In genomic region chr14:63443361-63443760, GRCh38 we compare ENCODE assay signal across 23 cellular contexts.
DNase-seq lines count a peak whose midpoint lies in the region; ATAC-seq, FAIRE-seq and TF ChIP-seq lines count a peak whose summit lies in the region.
"Had no signal": no experiment of that assay in that cellular context is flagged by ENCODE, and none has a peak within 500 bp of the region (broad histone marks: within the 10 kb centered on the region; RNA-seq: fewer than 3 reads in every experiment).

No MANE protein-coding gene starts in this region.

- no peak for TF ChIP-seq RAD21 in HepG2 (CRISPR knock-in tag; IDR thresholded peaks at IDR 0.05)

- H3K4me3 ChIP-seq in HepG2 (replicated peaks in 1 of 3; ENCODE audit: insufficient read depth in 1 of 3, low read depth in 2 of 3, low read length in 3 of 3) (no peak overlapping the region), right lobe of liver (no peak overlapping the region), mesendoderm (ENCODE audit: low read length) (no peak overlapping the region)
- H3K4me3 ChIP-seq: BLaER1, GM12878, K562 had no signal

- H2BK120ac ChIP-seq in mesendoderm (ENCODE audit: low read depth, low read length): no peak overlapping the region

- intact Hi-C loops in HepG2 (cut with micrococcal nuclease; ENCODE audit: unreplicated experiment) (no loop called here), right lobe of liver (cut with DNase I) (no loop called here)

- H3K9ac ChIP-seq in HepG2 (ENCODE audit: insufficient read depth, low read depth, low read length): no peak overlapping the region
- no peak overlapping the region for H3K9ac ChIP-seq in mesendoderm (ENCODE audit: low read length)
- H3K9ac ChIP-seq: BLaER1 had no signal

- POLR2A ChIA-PET in HepG2 (lab: Yijun Ruan, JAX): no interaction called here
- POLR2A ChIA-PET in WTC11 (lab: Charles Lee): no interaction called here
- POLR2A ChIA-PET in T-cell (lab: Charles Lee): no interaction called here

- ATAC-seq in HepG2 (no peak), right lobe of liver (no peak), WTC11 (no peak), GM18505 (IDR thresholded peaks at IDR 0.05; ENCODE audit: unreplicated experiment) (no peak), T-cell (replicated peaks in 1 of 4) (no peak)
- ATAC-seq: GM12878, K562 had no signal

- CTCF ChIA-PET in HepG2 (lab: Yijun Ruan, JAX; ENCODE audit: low intra/inter-chr PET ratio, low total read pairs) (no interaction called here), WTC11 (lab: Charles Lee) (no interaction called here), T-cell (lab: Charles Lee) (interaction anchor here (0.6 to 0.7 kb wide), 2 partner anchors 485 to 1445 kb away, joined by 3 read pairs; no protein-coding TSS in a partner anchor)

- no peak overlapping the region for H2AK5ac ChIP-seq in mesendoderm (ENCODE audit: low read length)

- no peak overlapping the region for H3K18ac ChIP-seq in mesendoderm (ENCODE audit: low read length)

- DNase-seq in HepG2 (ENCODE audit: low spot score) (no peak), right lobe of liver (no peak), WTC11 (ENCODE audit: low spot score) (no peak), mesendoderm (no peak), putamen (ENCODE audit: low spot score) (peak; percentile 75), T-cell (no peak), iPS-NIHi7 (ENCODE audit: extremely low spot score) (no peak)
- DNase-seq: 8988T; CD8-positive, alpha-beta memory T cell; COR-L47; DMS 273 treated with DMSO at 0.1 percent for 48 hours; DMS53; DND-41; EL; GOT3; H9 had no signal

- TF ChIP-seq POLR2A in HepG2 (IDR thresholded peaks at IDR 0.05; ENCODE audit: insufficient read depth in 1 of 2, low read depth in 2 of 2, low read length in 2 of 2): no peak
- no peak for TF ChIP-seq POLR2A in right lobe of liver (IDR thresholded peaks at IDR 0.05)
- no peak for TF ChIP-seq POLR2A in GM18505 (IDR thresholded peaks at IDR 0.05; ENCODE audit: borderline replicate concordance, extremely low read depth, insufficient read depth, insufficient read length)

- peak overlapping the region; percentile 9 for H3K27ac Mint-ChIP-seq in WTC11
- no peak overlapping the region for H3K27ac Mint-ChIP-seq in T-cell

- H2AFZ ChIP-seq in HepG2 (ENCODE audit: low read length): no peak overlapping the region

- in situ Hi-C loops in HepG2 (cut with HindIII; ENCODE audit: extremely low pct_ligation_motif_present, low pct_unique_long_range_greater_than_20kb): no loop called here

- H3K79me2 ChIP-seq in HepG2 (ENCODE audit: insufficient read depth, low read length) (peaks cover 12% of the 10 kb centered on the region), mesendoderm (ENCODE audit: control insufficient read depth, insufficient read depth, low read length) (peaks cover 20% of the 10 kb centered on the region)

- H3K23ac ChIP-seq in mesendoderm (ENCODE audit: low read length): peak overlapping the region; percentile 19

- peaks cover 12% of the 10 kb centered on the region for H3K36me3 Mint-ChIP-seq in WTC11
- peaks cover 27% of the 10 kb centered on the region for H3K36me3 Mint-ChIP-seq in T-cell

- H2BK15ac ChIP-seq in mesendoderm (replicated peaks; ENCODE audit: low read depth): no peak overlapping the region

- peaks cover 1 to 3% of the 10 kb centered on the region in 2 experiments; a peak in 1 of 5 replicates for H3K36me3 ChIP-seq in HepG2 (replicated peaks in 1 of 2; ENCODE audit: control insufficient read depth in 1 of 2, insufficient read depth in 2 of 2, low read length in 2 of 2)
- no peaks in the 10 kb centered on the region for H3K36me3 ChIP-seq in right lobe of liver
- no peaks in the 10 kb centered on the region for H3K36me3 ChIP-seq in mesendoderm (ENCODE audit: control insufficient read depth, insufficient read depth, low read length)

- H3K79me1 ChIP-seq in mesendoderm (ENCODE audit: low read length): peaks cover 26% of the 10 kb centered on the region

- no peak overlapping the region for H4K8ac ChIP-seq in mesendoderm (ENCODE audit: low read depth, low read length)

- no peak for FAIRE-seq in HepG2 (lab: Jason Lieb, UNC)
- FAIRE-seq: GM18507, K562 had no signal

- H3K27ac ChIP-seq in HepG2 (ENCODE audit: extremely low read length, insufficient read depth, low read length) (no peak overlapping the region), right lobe of liver (no peak overlapping the region), mesendoderm (ENCODE audit: low read depth, low read length) (no peak overlapping the region)
- H3K27ac ChIP-seq: BLaER1, HL-60 had no signal

- H4K5ac ChIP-seq in mesendoderm (ENCODE audit: low read length): no peak overlapping the region

- H3K4me1 Mint-ChIP-seq in WTC11 (peaks cover 12% of the 10 kb centered on the region), T-cell (peaks cover 37 to 48% (median 38%) of the 10 kb centered on the region in 3 donors)

- H3K9me3 ChIP-seq in HepG2 (ENCODE audit: low read length): no peaks in the 10 kb centered on the region
- no peaks in the 10 kb centered on the region for H3K9me3 ChIP-seq in right lobe of liver
- H3K9me3 ChIP-seq: BLaER1 had no signal

- H3K4me3 Mint-ChIP-seq in WTC11 (no peak overlapping the region), T-cell (no peak overlapping the region)
- H3K4me3 Mint-ChIP-seq: CD8-positive, alpha-beta memory T cell; H9 had no signal

- H3K27me3 ChIP-seq in HepG2 (ENCODE audit: control insufficient read depth in 1 of 2, insufficient read depth in 2 of 2, low read length in 2 of 2) (no peaks in the 10 kb centered on the region), right lobe of liver (no peaks in the 10 kb centered on the region), mesendoderm (ENCODE audit: insufficient read depth, low read length, poor library complexity) (no peaks in the 10 kb centered on the region)
- H3K27me3 ChIP-seq: BLaER1 had no signal

- H4K20me1 ChIP-seq in HepG2 (ENCODE audit: insufficient read depth, low read length): no peaks in the 10 kb centered on the region

- peaks cover 2% of the 10 kb centered on the region; the same call in 1 of the 2 replicates for H3K4me1 ChIP-seq in HepG2 (ENCODE audit: insufficient read depth, low read length)
- peaks cover 0 to 15% (median 6%) of the 10 kb centered on the region in 4 donors for H3K4me1 ChIP-seq in right lobe of liver
- H3K4me1 ChIP-seq in mesendoderm (ENCODE audit: control insufficient read depth, low read depth, low read length): no peaks in the 10 kb centered on the region
- H3K4me1 ChIP-seq: BLaER1 had no signal

- H3K4me2 ChIP-seq in HepG2 (ENCODE audit: low read depth, low read length): no peak overlapping the region
- no peak overlapping the region for H3K4me2 ChIP-seq in mesendoderm (ENCODE audit: low read length)
- H3K4me2 ChIP-seq: BLaER1 had no signal

- 97% methylated on average over 3 of the region's 3 CpGs for WGBS in HepG2 (ENCODE audit: low lambda C conversion rate)
- 91% methylated on average over 3 of the region's 3 CpGs for WGBS in right lobe of liver (ENCODE audit: insufficient coverage, low coverage, low lambda C conversion rate, missing lambda C conversion rate)
- WGBS in mesendoderm (ENCODE audit: extremely low coverage, insufficient coverage, low lambda C conversion rate): 100% methylated on average over 1 of the region's 3 CpGs

- H3K56ac ChIP-seq in mesendoderm (ENCODE audit: low read length): no peak overlapping the region

- H2BK5ac ChIP-seq in mesendoderm (ENCODE audit: low read length): no peak overlapping the region

- no peak overlapping the region for H3K4ac ChIP-seq in mesendoderm (ENCODE audit: low read depth, low read length)

- H3K27me3 Mint-ChIP-seq in WTC11 (ENCODE audit: low read depth) (no peaks in the 10 kb centered on the region), T-cell (no peaks in the 10 kb centered on the region)
- H3K27me3 Mint-ChIP-seq: CD8-positive, alpha-beta memory T cell had no signal

- TF ChIP-seq CTCF in HepG2 (CRISPR knock-in tag; IDR thresholded peaks at IDR 0.05) (no peak), right lobe of liver (IDR thresholded peaks at IDR 0.05) (no peak), WTC11 (IDR thresholded peaks at IDR 0.05) (no peak)

- H3K9me3 Mint-ChIP-seq in WTC11: peaks cover 5% of the 10 kb centered on the region
- no peaks in the 10 kb centered on the region for H3K9me3 Mint-ChIP-seq in T-cell
- H3K9me3 Mint-ChIP-seq: CD14-positive monocyte; CD8-positive, alpha-beta memory T cell; H9 had no signal

- TSS peak; percentile 6 for BruUV-seq in HepG2 (replicated peaks; lab: Mats Ljungman, UMichigan)

- TF ChIP-seq EP300 in HepG2 (IDR thresholded peaks at IDR 0.05; ENCODE audit: low read depth in 2 of 2, low read length in 2 of 2): no peak
- no peak for TF ChIP-seq EP300 in HepG2 (CRISPR knock-in tag; IDR thresholded peaks at IDR 0.05; ENCODE audit: borderline replicate concordance)

TF ChIP-seq in HepG2, 621 proteins besides CTCF, POLR2A, EP300 and RAD21 (continues in another document):
- TF ChIP-seq GLMP (CRISPR knock-in tag; IDR thresholded peaks at IDR 0.05; ENCODE audit: borderline replicate concordance) (no peak), ZNF253 (CRISPR knock-in tag; IDR thresholded peaks at IDR 0.05; ENCODE audit: borderline replicate concordance) (no peak)

TF ChIP-seq in WTC11, 78 proteins besides CTCF, POLR2A, EP300 and RAD21 (continues in another document):
- TF ChIP-seq PRDM15 (CRISPR knock-in tag; IDR thresholded peaks at IDR 0.05): no peak

Comparison
In these comparisons a context has a peak if more than half of its experiments do, and no peak if none do; other contexts are left out.
1. CTCF ChIA-PET loops: an anchor here in T-cell (0.6 to 0.7 kb wide); none called in HepG2 and WTC11.